In the genomic region with DNA sequence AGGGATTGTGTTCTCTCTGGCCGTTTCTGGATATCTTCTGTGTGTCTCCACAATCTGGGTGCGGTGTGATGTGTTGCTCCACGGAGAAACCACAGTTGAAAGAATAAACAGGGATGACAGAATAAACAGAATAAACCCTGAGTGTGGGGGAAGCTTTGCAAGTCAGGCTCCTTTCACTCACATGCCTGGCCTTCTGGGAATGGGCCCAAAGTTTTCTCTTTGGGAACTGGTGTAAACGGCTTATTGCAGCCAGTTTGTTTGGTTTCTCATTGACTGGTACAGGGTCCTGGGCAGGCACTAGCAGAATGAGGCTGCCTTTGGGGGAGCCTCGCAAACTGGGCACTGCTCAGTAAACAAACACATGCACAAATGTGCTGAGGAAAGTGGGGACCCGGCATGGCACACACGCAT, we compare ENCODE assay signal across 12 cellular contexts.
DNase-seq lines count a peak whose midpoint lies in the region; ATAC-seq, FAIRE-seq and TF ChIP-seq lines count a peak whose summit lies in the region.
"Had no signal": no experiment of that assay in that cellular context is flagged by ENCODE, and none has a peak within 500 bp of the region (broad histone marks: within the 10 kb centered on the region; RNA-seq: fewer than 3 reads in every experiment).

No MANE protein-coding gene starts in this region.

- peak; percentile 33 for ATAC-seq in sciatic nerve
- ATAC-seq: activated T-cell treated with anti-CD3 and anti-CD28 coated beads, Interleukin-2, amount 50 U/mL, for 4 hours had no signal

- H3K4me1 ChIP-seq in testis, result peaks cover 26% of the 10 kb centered on the region

- H3K27ac ChIP-seq in layer of hippocampus (ENCODE audit: low read depth, low read length), result peak overlapping the region; percentile 61
- H3K27ac ChIP-seq in testis, result no peak overlapping the region
- peak overlapping the region in 1 of 2 donors; percentile 34 for H3K27ac ChIP-seq in coronary artery

- H3K4me3 ChIP-seq in astrocyte of the spinal cord (ENCODE audit: low read depth, low read length), result no peak overlapping the region
- no peak overlapping the region for H3K4me3 ChIP-seq in testis
- no peak overlapping the region for H3K4me3 ChIP-seq in coronary artery

- no peaks in the 10 kb centered on the region for H3K9me3 ChIP-seq in testis

- no peak for FAIRE-seq in urothelium cell line (lab: Jason Lieb, UNC)

- no peaks in the 10 kb centered on the region for H3K36me3 ChIP-seq in testis (ENCODE audit: low read depth, missing control alignments)

- 87 to 91% methylated on average over 7 of the region's 7 CpGs for WGBS in testis, 2 donors

- H3K27me3 ChIP-seq in layer of hippocampus (ENCODE audit: control insufficient read depth, insufficient read depth, low read length) (no peaks in the 10 kb centered on the region), testis (no peaks in the 10 kb centered on the region)

- intact Hi-C loops in sciatic nerve (cut with DNase I) (loop anchor here (5.0 kb wide), 1 partner anchor 531 kb away; no protein-coding TSS in a partner anchor), testis (cut with DNase I; ENCODE audit: low total_unique reads) (no loop called here)

- TF ChIP-seq CTCF in astrocyte of the spinal cord (IDR thresholded peaks at IDR 0.05; ENCODE audit: low read depth, low read length) (no peak), testis (IDR thresholded peaks at IDR 0.05) (no peak), coronary artery (IDR thresholded peaks at IDR 0.05) (no peak)

- in situ Hi-C loops in astrocyte of the spinal cord (cut with HindIII; ENCODE audit: low sequenced_read_pairs), result no loop called here

- DNase-seq in MV-4-11 (lab: John Stamatoyannopoulos, UW) (peak; percentile 80), astrocyte of the spinal cord (ENCODE audit: low read depth, low spot score) (peak; percentile 20), sciatic nerve (ENCODE audit: low spot score) (no peak), urothelium cell line (ENCODE audit: low spot score) (no peak), GOT3 (lab: John Stamatoyannopoulos, UW) (no peak), testis (no peak), coronary artery (ENCODE audit: low spot score) (no peak)
- DNase-seq: activated CD4-positive, alpha-beta T cell treated with anti-CD3 and anti-CD28 coated beads for 1 hour; activated T-cell treated with anti-CD3 and anti-CD28 coated beads, Interleukin-2, amount 50 U/mL, for 4 hours; DMS79; stimulated activated CD4-positive, alpha-beta T cell treated with anti-CD3 and anti-CD28 coated beads, Interleukin-2, amount 100 ng/mL, for 48 hours had no signal

- TF ChIP-seq POLR2A in testis (IDR thresholded peaks at IDR 0.05), result no peak

Comparison
In these comparisons a context has a peak if more than half of its experiments do, and no peak if none do; other contexts are left out.
1. DNase-seq: peak in MV-4-11 (single experiment) and astrocyte of the spinal cord (single experiment); none in sciatic nerve (single experiment), urothelium cell line (single experiment), GOT3 (single experiment), testis (single experiment) and coronary artery (single experiment).